20 cellular contexts compared by ENCODE assay signal in genomic region chr16:69453936-69454335, GRCh38. TPM values are rescaled to one million over a fixed set of nuclear protein-coding genes. Genes with fewer than 3 reads are reported as not detected.
DNase-seq lines count a peak whose midpoint lies in the region; ATAC-seq and TF ChIP-seq lines count a peak whose summit lies in the region.
"Had no signal": no experiment of that assay in that cellular context is flagged by ENCODE, and none has a peak within 500 bp of the region (broad histone marks: within the 10 kb centered on the region; RNA-seq: fewer than 3 reads in every experiment).

No MANE protein-coding gene starts in this region.

- no peak overlapping the region for H3K4ac ChIP-seq in mesenchymal stem cell (ENCODE audit: low read depth in 1 of 2, low read length in 2 of 2)

- H3K79me1 ChIP-seq in mesenchymal stem cell (replicated peaks; ENCODE audit: low read length, poor library complexity, severe bottlenecking): peaks cover 16% of the 10 kb centered on the region

- no peak overlapping the region for H4K91ac ChIP-seq in mesenchymal stem cell (ENCODE audit: low read length)

- CTCF ChIA-PET in activated CD8-positive, alpha-beta T cell treated with anti-CD3 and anti-CD28 coated beads for 36 hours (lab: Charles Lee): interaction anchor here (1.5 kb wide), 1 partner anchor 57 kb away, joined by 4 read pairs; no protein-coding TSS in a partner anchor
- CTCF ChIA-PET in activated CD8-positive, alpha-beta T cell treated with anti-CD3 and anti-CD28 coated beads, Interleukin-2, amount 10 ng/mL, durations not matched to agents 7 days and 5 days (lab: Charles Lee): interaction anchor here (0.9 kb wide), 1 partner anchor 42 kb away, joined by 3 read pairs; no protein-coding TSS in a partner anchor

- H3K36me3 ChIP-seq in mesenchymal stem cell (ENCODE audit: control insufficient read depth in 1 of 2, insufficient read depth in 2 of 2, low read depth in 1 of 2, low read length in 2 of 2): peaks cover 9 to 48% of the 10 kb centered on the region in 2 experiments

- no peaks in the 10 kb centered on the region for H3K27me3 ChIP-seq in mesenchymal stem cell (ENCODE audit: control insufficient read depth in 1 of 2, insufficient read depth in 1 of 2, low read length in 2 of 2)

- no peak overlapping the region for H2AK5ac ChIP-seq in mesenchymal stem cell (ENCODE audit: low read length, severe bottlenecking)

- no peak overlapping the region for H2BK15ac ChIP-seq in mesenchymal stem cell (ENCODE audit: low read depth, poor library complexity, severe bottlenecking)

- H2BK12ac ChIP-seq in mesenchymal stem cell (ENCODE audit: low read length in 2 of 2): no peak overlapping the region

- POLR2A ChIA-PET in activated CD8-positive, alpha-beta T cell treated with anti-CD3 and anti-CD28 coated beads for 36 hours (lab: Charles Lee): interaction anchor here (1.6 kb wide), 1 partner anchor 29 kb away, joined by 3 read pairs; the partner anchor contains the start of gene CYB5B
- POLR2A ChIA-PET in activated CD8-positive, alpha-beta T cell treated with anti-CD3 and anti-CD28 coated beads, Interleukin-2, amount 10 ng/mL, durations not matched to agents 7 days and 5 days (lab: Charles Lee): interaction anchor here (0.7 to 1.1 kb wide), 2 partner anchors 46 to 230 kb away, joined by 3 read pairs; no protein-coding TSS in a partner anchor

- H3K9me3 ChIP-seq in T-helper 17 cell (ENCODE audit: control insufficient read depth, low read length, poor library complexity, severe bottlenecking) (no peaks in the 10 kb centered on the region), mesenchymal stem cell (ENCODE audit: control insufficient read depth, low read length) (no peaks in the 10 kb centered on the region)

- no peak for TF ChIP-seq CTCF in activated CD8-positive, alpha-beta T cell treated with anti-CD3 and anti-CD28 coated beads for 36 hours (IDR thresholded peaks at IDR 0.05)

- H3K36me3 Mint-ChIP-seq in activated CD8-positive, alpha-beta T cell treated with anti-CD3 and anti-CD28 coated beads for 36 hours (ENCODE audit: low read depth): peaks cover 46% of the 10 kb centered on the region
- H3K36me3 Mint-ChIP-seq in activated CD8-positive, alpha-beta T cell treated with anti-CD3 and anti-CD28 coated beads, Interleukin-2, amount 10 ng/mL, durations not matched to agents 7 days and 5 days (ENCODE audit: low read depth): peaks cover 50% of the 10 kb centered on the region
- H3K36me3 Mint-ChIP-seq in T-helper 17 cell (ENCODE audit: low read depth): peaks cover 4% of the 10 kb centered on the region

- ATAC-seq in activated CD8-positive, alpha-beta T cell treated with anti-CD3 and anti-CD28 coated beads for 36 hours: no peak
- no peak for ATAC-seq in activated CD8-positive, alpha-beta T cell treated with anti-CD3 and anti-CD28 coated beads, Interleukin-2, amount 10 ng/mL, durations not matched to agents 7 days and 5 days
- ATAC-seq in T-helper 17 cell: no peak
- ATAC-seq in HG03196 (IDR thresholded peaks at IDR 0.05; ENCODE audit: unreplicated experiment): no peak
- ATAC-seq in HG02759 (IDR thresholded peaks at IDR 0.05; ENCODE audit: unreplicated experiment): no peak

- no peak overlapping the region for H4K8ac ChIP-seq in mesenchymal stem cell (ENCODE audit: low read length)

- WGBS in mesenchymal stem cell: no CpG with 5 or more reads among the region's 1 CpG

- H3K27ac ChIP-seq in mesenchymal stem cell (ENCODE audit: low read length, poor library complexity, severe bottlenecking): no peak overlapping the region
- H3K27ac ChIP-seq: SK-N-MC had no signal

- DNase-seq in activated CD8-positive, alpha-beta T cell treated with anti-CD3 and anti-CD28 coated beads for 36 hours: no peak
- no peak for DNase-seq in activated CD8-positive, alpha-beta T cell treated with anti-CD3 and anti-CD28 coated beads, Interleukin-2, amount 10 ng/mL, durations not matched to agents 7 days and 5 days
- DNase-seq in T-helper 17 cell (no peak), mesenchymal stem cell (no peak), T-helper 1 cell (no peak)
- DNase-seq: 8988T, AML-193, C1 segment of cervical spinal cord, EL, GF-D8, Kasumi-1, NCI-H1417, NCI-H1694 treated with DMSO at 0.1 percent for 48 hours, NCI-H226, NCI-H510A treated with DMSO at 0.1 percent for 48 hours, NCI-H748 treated with DMSO at 0.1 percent for 48 hours, SHP77 treated with DMSO at 0.1 percent for 48 hours had no signal

- H3K27ac Mint-ChIP-seq in activated CD8-positive, alpha-beta T cell treated with anti-CD3 and anti-CD28 coated beads for 36 hours: peak overlapping the region; percentile 28
- H3K27ac Mint-ChIP-seq in activated CD8-positive, alpha-beta T cell treated with anti-CD3 and anti-CD28 coated beads, Interleukin-2, amount 10 ng/mL, durations not matched to agents 7 days and 5 days: no peak overlapping the region
- H3K27ac Mint-ChIP-seq in T-helper 17 cell: peak overlapping the region; percentile 60

- no peak overlapping the region for H3K18ac ChIP-seq in mesenchymal stem cell (ENCODE audit: low read depth in 1 of 2, low read length in 2 of 2)

- no peaks in the 10 kb centered on the region for H3K9me3 Mint-ChIP-seq in activated CD8-positive, alpha-beta T cell treated with anti-CD3 and anti-CD28 coated beads for 36 hours
- no peaks in the 10 kb centered on the region for H3K9me3 Mint-ChIP-seq in activated CD8-positive, alpha-beta T cell treated with anti-CD3 and anti-CD28 coated beads, Interleukin-2, amount 10 ng/mL, durations not matched to agents 7 days and 5 days (ENCODE audit: insufficient read depth)

- no peak overlapping the region for H3K4me2 ChIP-seq in mesenchymal stem cell (ENCODE audit: low read length, poor library complexity, severe bottlenecking)

- no peak overlapping the region for H3K14ac ChIP-seq in mesenchymal stem cell (ENCODE audit: low read length in 2 of 2)

- no peak overlapping the region for H2AFZ ChIP-seq in mesenchymal stem cell (ENCODE audit: low read depth, low read length)

- H3K4me1 Mint-ChIP-seq in activated CD8-positive, alpha-beta T cell treated with anti-CD3 and anti-CD28 coated beads for 36 hours (ENCODE audit: low read depth): peaks cover 14% of the 10 kb centered on the region
- H3K4me1 Mint-ChIP-seq in activated CD8-positive, alpha-beta T cell treated with anti-CD3 and anti-CD28 coated beads, Interleukin-2, amount 10 ng/mL, durations not matched to agents 7 days and 5 days (ENCODE audit: low read depth): peaks cover 15% of the 10 kb centered on the region
- peaks cover 9% of the 10 kb centered on the region for H3K4me1 Mint-ChIP-seq in T-helper 17 cell

- no peak overlapping the region for H3K9ac ChIP-seq in mesenchymal stem cell (ENCODE audit: low read length)

- no peaks in the 10 kb centered on the region for H3K4me1 ChIP-seq in mesenchymal stem cell (ENCODE audit: control insufficient read depth, insufficient read depth, low read depth, low read length)

- H3K23ac ChIP-seq in mesenchymal stem cell (ENCODE audit: low read length in 2 of 2): no peak overlapping the region

- no peak overlapping the region for H2BK120ac ChIP-seq in mesenchymal stem cell (ENCODE audit: low read depth, low read length)

- H3K4me3 ChIP-seq in mesenchymal stem cell (ENCODE audit: insufficient read depth in 1 of 2, low read depth in 1 of 2, low read length in 2 of 2): no peak overlapping the region
- H3K4me3 ChIP-seq: SK-N-MC had no signal

- intact Hi-C loops in activated CD8-positive, alpha-beta T cell treated with anti-CD3 and anti-CD28 coated beads for 36 hours (cut with micrococcal nuclease): no loop called here

- H2BK5ac ChIP-seq in mesenchymal stem cell (ENCODE audit: low read depth, low read length, poor library complexity, severe bottlenecking): peak overlapping the region; percentile 31

- H3K27me3 Mint-ChIP-seq in activated CD8-positive, alpha-beta T cell treated with anti-CD3 and anti-CD28 coated beads for 36 hours: no peaks in the 10 kb centered on the region
- no peaks in the 10 kb centered on the region for H3K27me3 Mint-ChIP-seq in activated CD8-positive, alpha-beta T cell treated with anti-CD3 and anti-CD28 coated beads, Interleukin-2, amount 10 ng/mL, durations not matched to agents 7 days and 5 days (ENCODE audit: low read depth)
- H3K27me3 Mint-ChIP-seq in T-helper 17 cell: no peaks in the 10 kb centered on the region

- no peak overlapping the region for H3K4me3 Mint-ChIP-seq in activated CD8-positive, alpha-beta T cell treated with anti-CD3 and anti-CD28 coated beads for 36 hours
- H3K4me3 Mint-ChIP-seq in activated CD8-positive, alpha-beta T cell treated with anti-CD3 and anti-CD28 coated beads, Interleukin-2, amount 10 ng/mL, durations not matched to agents 7 days and 5 days: no peak overlapping the region
- H3K4me3 Mint-ChIP-seq in T-helper 17 cell: no peak overlapping the region

RNA-seq across cellular contexts. Expression of gene CYB5B, which starts 29.5 kb away (rescaled TPM):
- 100 to 1,000 TPM; 159 to 163 TPM for total RNA-seq in activated CD8-positive, alpha-beta T cell treated with anti-CD3 and anti-CD28 coated beads for 36 hours
- total RNA-seq in activated CD8-positive, alpha-beta T cell treated with anti-CD3 and anti-CD28 coated beads, Interleukin-2, amount 10 ng/mL, durations not matched to agents 7 days and 5 days: 100 to 1,000 TPM; 179 to 183 TPM
- 10 to 100 TPM; 32.8 to 42.4 TPM for total RNA-seq in T-helper 17 cell
- polyA plus RNA-seq in mesenchymal stem cell (2013, experiment 1 of 2): 379 TPM
- polyA plus RNA-seq in mesenchymal stem cell (2013, experiment 2 of 2): 384 TPM
